Comparison of ENCODE assay signal across 14 cellular contexts in genomic region chr10:118256825-118257570, GRCh38.
"Had no signal": no experiment of that assay in that cellular context is flagged by ENCODE, and none has a peak within 500 bp of the region (broad histone marks: within the 10 kb centered on the region; RNA-seq: fewer than 3 reads in every experiment).

No MANE protein-coding gene starts in this region.

- H3K9me3 ChIP-seq: ascending aorta, left ventricle myocardium inferior, testis, upper lobe of right lung had no signal

- H3K36me3 ChIP-seq: ascending aorta, left ventricle myocardium inferior, upper lobe of right lung had no signal

- DNase-seq: activated CD4-positive, alpha-beta memory T cell treated with anti-CD3 and anti-CD28 coated beads, Interleukin-2, amount 10 ng/mL, durations not matched to agents 7 days and 5 days; activated gamma-delta T cell treated with Interleukin-2 at 50 U/mL for 16 hours; activated naive CD8-positive, alpha-beta T cell treated with anti-CD3 and anti-CD28 coated beads, Interleukin-2, amount 10 ng/mL, durations not matched to agents 7 days and 5 days; activated T-cell treated with anti-CD3 and anti-CD28 coated beads, Interleukin-2, amount 50 U/mL, for 72 hours; foreskin melanocyte; head of caudate nucleus; left ventricle myocardium inferior; mesenchymal stem cell; stimulated activated CD4-positive, alpha-beta T cell treated with anti-CD3 and anti-CD28 coated beads, Interleukin-15, amount 100 ng/mL, for 24 hours; stimulated activated CD4-positive, alpha-beta T cell treated with anti-CD3 and anti-CD28 coated beads, Interleukin-4, amount 100 ng/mL, for 4 hours; stimulated activated naive CD8-positive, alpha-beta T cell treated with anti-CD3 and anti-CD28 coated beads, Interleukin-15, amount 100 ng/mL, for 72 hours; testis; upper lobe of right lung had no signal

- H3K4me3 ChIP-seq: ascending aorta, left ventricle myocardium inferior, testis, upper lobe of right lung had no signal

- ATAC-seq: activated T-cell treated with anti-CD3 and anti-CD28 coated beads, Interleukin-2, amount 50 U/mL, for 72 hours; stimulated activated naive CD8-positive, alpha-beta T cell treated with anti-CD3 and anti-CD28 coated beads, Interleukin-15, amount 100 ng/mL, for 72 hours; upper lobe of right lung had no signal

- H3K4me1 ChIP-seq: ascending aorta, left ventricle myocardium inferior, testis, upper lobe of right lung had no signal

- H3K27me3 ChIP-seq: ascending aorta, testis, upper lobe of right lung had no signal

- H3K27ac ChIP-seq: ascending aorta, left ventricle myocardium inferior, upper lobe of right lung had no signal
